13 cellular contexts compared by ENCODE assay signal in the genomic region with DNA sequence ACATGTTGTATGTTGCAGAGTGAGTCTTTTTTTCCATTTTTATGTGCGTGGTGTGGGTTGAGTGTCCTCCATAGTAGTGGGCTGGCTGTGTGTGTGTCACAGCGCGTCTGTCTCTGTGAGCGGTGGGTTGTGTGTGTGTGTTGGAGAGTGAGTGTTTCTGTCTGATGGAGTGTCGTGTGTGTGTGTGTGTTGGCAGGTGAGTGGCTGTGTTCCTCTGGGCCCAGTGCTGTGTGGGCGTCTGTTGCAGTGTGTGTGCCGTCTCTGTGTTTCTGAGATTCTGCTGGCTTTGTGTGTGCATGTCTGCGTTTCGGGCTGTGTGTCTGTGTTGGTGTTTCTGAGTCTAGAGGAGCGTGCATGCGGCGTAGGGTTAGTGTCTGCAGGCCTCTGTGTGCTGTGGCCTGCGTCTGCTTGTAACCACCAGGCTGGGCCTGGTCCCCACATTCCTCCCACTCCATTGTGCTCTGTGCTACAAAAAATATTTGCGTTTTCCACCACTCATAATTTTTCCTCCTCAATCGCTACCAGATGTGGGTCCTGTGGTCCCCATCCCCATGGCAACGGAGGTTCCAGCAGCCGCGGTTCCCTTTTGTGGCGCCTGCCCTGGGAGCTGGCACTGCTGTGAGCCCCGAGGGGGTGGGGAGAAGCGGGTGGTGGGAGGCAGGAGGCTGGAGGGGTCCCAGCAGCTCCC. TPM values are rescaled to one million over a fixed set of nuclear protein-coding genes. Genes with fewer than 3 reads are reported as not detected.
DNase-seq lines count a peak whose midpoint lies in the region; ATAC-seq and TF ChIP-seq lines count a peak whose summit lies in the region.
"Had no signal": no experiment of that assay in that cellular context is flagged by ENCODE, and none has a peak within 500 bp of the region (broad histone marks: within the 10 kb centered on the region; RNA-seq: fewer than 3 reads in every experiment).

No MANE protein-coding gene starts in this region.

- H3K4me1 ChIP-seq in breast epithelium (peaks cover 6 to 14% of the 10 kb centered on the region in 2 donors), mammary epithelial cell (ENCODE audit: insufficient read depth, low read length) (peaks cover 8% of the 10 kb centered on the region), aorta (ENCODE audit: control insufficient read depth in 1 of 2, insufficient read depth in 2 of 2, low read length in 2 of 2) (no peaks in the 10 kb centered on the region), gastrocnemius medialis (peaks cover 0 to 15% of the 10 kb centered on the region in 2 donors)

- no peak for DNase-seq in breast epithelium (ENCODE audit: low spot score in 2 of 2)
- DNase-seq in mammary epithelial cell: no peak
- DNase-seq in UCSD-AML1 (lab: John Stamatoyannopoulos, UW; ENCODE audit: unreplicated experiment): peak; percentile 59
- peak; percentile 36 for DNase-seq in islet precursor cell
- peak; percentile 51 to 73 for DNase-seq in aorta
- no peak for DNase-seq in NCI-H524 (lab: John Stamatoyannopoulos, UW)
- no peak for DNase-seq in gastrocnemius medialis
- DNase-seq: activated CD8-positive, alpha-beta memory T cell treated with anti-CD3 and anti-CD28 coated beads, Interleukin-2, amount 50 U/mL, for 48 hours; NCI-H446 treated with DMSO at 0.1 percent for 48 hours; SW 1271 had no signal

- H3K9me3 ChIP-seq in breast epithelium: no peaks in the 10 kb centered on the region
- H3K9me3 ChIP-seq in mammary epithelial cell (replicated peaks; ENCODE audit: insufficient read depth, low read length): no peaks in the 10 kb centered on the region
- no peaks in the 10 kb centered on the region for H3K9me3 ChIP-seq in aorta (ENCODE audit: control insufficient read depth, low read length)
- no peaks in the 10 kb centered on the region for H3K9me3 ChIP-seq in gastrocnemius medialis
- H3K9me3 ChIP-seq: colonic mucosa, heart left ventricle had no signal

- H3K27me3 ChIP-seq in breast epithelium (no peaks in the 10 kb centered on the region), mammary epithelial cell (ENCODE audit: insufficient read depth, low read length) (peaks cover 3% of the 10 kb centered on the region), aorta (ENCODE audit: control insufficient read depth in 1 of 2, insufficient read depth in 2 of 2, low read length in 1 of 2) (no peaks in the 10 kb centered on the region), gastrocnemius medialis (no peaks in the 10 kb centered on the region)

- no peak for TF ChIP-seq POLR2A in breast epithelium (IDR thresholded peaks at IDR 0.05)
- no peak for TF ChIP-seq POLR2A in gastrocnemius medialis (IDR thresholded peaks at IDR 0.05)

- no peak for ATAC-seq in aorta (ENCODE audit: low FRiP score)
- ATAC-seq in GM18907 (IDR thresholded peaks at IDR 0.05; ENCODE audit: unreplicated experiment): no peak
- no peak for ATAC-seq in gastrocnemius medialis

- BruUV-seq in mammary epithelial cell (replicated peaks; lab: Mats Ljungman, UMichigan): no TSS peak

- H3K27ac ChIP-seq in breast epithelium (peak overlapping the region; percentile 63 to 74), mammary epithelial cell (ENCODE audit: insufficient read depth, low read depth, low read length) (no peak overlapping the region), aorta (ENCODE audit: low read depth in 1 of 2, low read length in 2 of 2) (no peak overlapping the region), gastrocnemius medialis (no peak overlapping the region)
- H3K27ac ChIP-seq: colonic mucosa had no signal

- H3K4me2 ChIP-seq in mammary epithelial cell (ENCODE audit: insufficient read depth, low read depth, low read length): no peak overlapping the region

- 60% methylated on average over 11 of the region's 21 CpGs for WGBS in mammary epithelial cell (ENCODE audit: low coverage, missing lambda C conversion rate)
- 14 to 18% methylated on average over 21 of the region's 21 CpGs for WGBS in aorta, 2 donors

- H3K9ac ChIP-seq in mammary epithelial cell (ENCODE audit: insufficient read depth, low read length): no peak overlapping the region

- no peaks in the 10 kb centered on the region for H3K79me2 ChIP-seq in mammary epithelial cell (ENCODE audit: insufficient read depth, low read length)

- intact Hi-C loops in breast epithelium (cut with DNase I; ENCODE audit: low total_unique reads): no loop called here
- intact Hi-C loops in mammary epithelial cell (cut with micrococcal nuclease): no loop called here
- intact Hi-C loops in aorta (cut with DNase I): loop anchor here in 1 of 2 donors (2.0 kb wide), 1 partner anchor 14 kb away; a partner anchor contains a TSS
- intact Hi-C loops in gastrocnemius medialis (cut with DNase I; ENCODE audit: low total_unique reads): loop anchor here (2.0 to 10.0 kb wide), 2 partner anchors 74 to 152 kb away; no protein-coding TSS in a partner anchor

- in situ Hi-C loops in mammary epithelial cell (cut with MboI; ENCODE audit: low sequenced_read_pairs in 2 of 2) (no loop called here), gastrocnemius medialis (cut with MboI; ENCODE audit: low sequenced_read_pairs in 4 of 4) (loop anchor here in 2 of 4 donors (25.0 kb wide), 1 partner anchor 265 kb away; no protein-coding TSS in a partner anchor)

- H2AFZ ChIP-seq in mammary epithelial cell (ENCODE audit: low read depth, low read length): no peak overlapping the region

- CTCF ChIA-PET in mammary epithelial cell (lab: Charles Lee; ENCODE audit: low non-redundant PET): no interaction called here

- no peak overlapping the region for H3K4me3 ChIP-seq in breast epithelium
- no peak overlapping the region for H3K4me3 ChIP-seq in mammary epithelial cell (replicated peaks in 1 of 3; ENCODE audit: insufficient read depth in 1 of 3, low read depth in 2 of 3, low read length in 3 of 3)
- no peak overlapping the region for H3K4me3 ChIP-seq in aorta (ENCODE audit: low read length in 2 of 2)
- no peak overlapping the region for H3K4me3 ChIP-seq in gastrocnemius medialis
- H3K4me3 ChIP-seq: colonic mucosa, heart left ventricle had no signal

- no peaks in the 10 kb centered on the region for H3K36me3 ChIP-seq in breast epithelium
- H3K36me3 ChIP-seq in mammary epithelial cell (ENCODE audit: insufficient read depth, low read length): no peaks in the 10 kb centered on the region
- H3K36me3 ChIP-seq in aorta (ENCODE audit: control insufficient read depth in 1 of 2, insufficient read depth in 2 of 2, low read length in 1 of 2): peaks cover 0 to 2% of the 10 kb centered on the region in 2 donors
- no peaks in the 10 kb centered on the region for H3K36me3 ChIP-seq in gastrocnemius medialis
- H3K36me3 ChIP-seq: colonic mucosa had no signal

- dilution Hi-C loops in mammary epithelial cell (cut with HindIII; ENCODE audit: low sequenced_read_pairs): no loop called here

- TF ChIP-seq CTCF in breast epithelium (IDR thresholded peaks at IDR 0.05): no peak
- no peak for TF ChIP-seq CTCF in mammary epithelial cell (conservative IDR thresholded peaks at IDR 0.05 in 1 of 2, IDR thresholded peaks at IDR 0.05 in 1 of 2; ENCODE audit: extremely low read depth in 1 of 2, insufficient read depth in 1 of 2, low read depth in 1 of 2, low read length in 2 of 2)
- no peak for TF ChIP-seq CTCF in gastrocnemius medialis (IDR thresholded peaks at IDR 0.05 in 4 of 5, conservative IDR thresholded peaks at IDR 0.05 in 1 of 5)

- H4K20me1 ChIP-seq in mammary epithelial cell (ENCODE audit: insufficient read depth, low read length): no peaks in the 10 kb centered on the region

RNA-seq across cellular contexts. Expression of a gene that starts 15.2 kb away (rescaled TPM):
- total RNA-seq in breast epithelium: 10 to 100 TPM in 2 of 3 donors, 1 to 10 TPM in 1; 5.3 to 14.7 (median 12.3) TPM
- 1 to 10 TPM; 1.1 to 1.5 TPM for total RNA-seq in mammary epithelial cell
- polyA plus RNA-seq in mammary epithelial cell: 0.08 TPM
- not detected for polyA minus RNA-seq in mammary epithelial cell
- total RNA-seq in aorta: 10 to 100 TPM; 34.3 to 35.4 TPM
- 10 to 100 TPM in 1 of 2 donors, 1 to 10 TPM in 1; 8.5 to 21.4 TPM for polyA plus RNA-seq in aorta
- 1 to 10 TPM; 1.8 to 4.0 (median 2.3) TPM for total RNA-seq in gastrocnemius medialis

RNA-seq across cellular contexts. Expression of a gene that starts 28.5 kb away (rescaled TPM):
- total RNA-seq in breast epithelium (10 to 100 TPM in 1 of 3 donors, 1 to 10 TPM in 2; 4.8 to 11.5 (median 10.0) TPM), mammary epithelial cell (10 to 100 TPM in 1 of 2 donors, 1 to 10 TPM in 1; 7.8 to 12.8 TPM), aorta (10 to 100 TPM in 1 of 2 donors, 1 to 10 TPM in 1; 3.8 to 10.3 TPM), gastrocnemius medialis (1 to 10 TPM; 3.0 to 6.9 (median 4.9) TPM)
- polyA plus RNA-seq in mammary epithelial cell (5.9 TPM), aorta (1 to 10 TPM; 2.9 to 4.6 TPM)
- polyA minus RNA-seq in mammary epithelial cell: 0.26 TPM

Comparison
In these comparisons a context has a peak if more than half of its experiments do, and no peak if none do; other contexts are left out.
1. H3K27ac ChIP-seq: peak in breast epithelium (2 of 2); none in mammary epithelial cell (single experiment), aorta (0 of 2) and gastrocnemius medialis (0 of 4).
2. DNase-seq: peak in UCSD-AML1 (single experiment), islet precursor cell (single experiment) and aorta (2 of 2); none in breast epithelium (0 of 2), mammary epithelial cell (single experiment), NCI-H524 (0 of 2) and gastrocnemius medialis (0 of 2).